In the genomic region with DNA sequence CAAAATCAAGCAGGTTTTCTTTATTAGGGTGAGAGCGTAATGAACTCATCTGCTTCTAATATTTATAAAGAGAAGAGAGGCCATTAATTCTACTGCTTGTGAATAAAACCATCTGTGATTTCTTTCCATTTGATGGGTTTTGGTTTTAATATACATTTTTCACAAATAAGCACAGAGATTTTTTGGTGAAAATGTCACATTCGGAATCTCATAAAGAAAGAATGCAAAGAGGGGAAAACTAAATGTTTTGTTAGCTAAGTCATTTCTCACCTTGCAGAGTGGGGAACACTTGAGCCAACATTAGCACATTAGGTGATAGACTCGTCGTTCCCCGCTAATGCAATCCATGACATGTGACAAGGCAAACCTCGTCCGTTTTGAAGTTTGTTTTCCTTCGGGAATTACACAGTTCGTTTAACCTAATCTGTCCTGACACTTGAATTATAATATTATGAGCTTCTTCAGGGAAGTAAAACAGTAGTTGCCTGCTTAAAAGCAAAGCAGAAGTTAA, we compare ENCODE assay signal across 8 cellular contexts.
DNase-seq lines count a peak whose midpoint lies in the region; ATAC-seq and TF ChIP-seq lines count a peak whose summit lies in the region.

No MANE protein-coding gene starts in this region.

- H3K4me3 ChIP-seq in AG10803 (ENCODE audit: low read length), result peak overlapping the region; percentile 67

- H3K36me3 ChIP-seq in ES-I3 (ENCODE audit: insufficient read depth, low read length), result no peaks in the 10 kb centered on the region

- H3K9me3 ChIP-seq in ES-I3 (ENCODE audit: control insufficient read depth, insufficient read depth, low read length), result no peaks in the 10 kb centered on the region

- H3K9ac ChIP-seq in ES-I3 (ENCODE audit: low read depth, low read length), result peak overlapping the region; percentile 8; the same call in 1 of the 2 replicates

- H3K36me3 Mint-ChIP-seq in activated naive CD8-positive, alpha-beta T cell treated with anti-CD3 and anti-CD28 coated beads, Interleukin-2, amount 50 U/mL, for 24 hours (ENCODE audit: low read depth), result no peaks in the 10 kb centered on the region
- H3K36me3 Mint-ChIP-seq in naive B cell, result no peaks in the 10 kb centered on the region

- H3K4me1 Mint-ChIP-seq in activated naive CD8-positive, alpha-beta T cell treated with anti-CD3 and anti-CD28 coated beads, Interleukin-2, amount 50 U/mL, for 24 hours, result peaks cover 39% of the 10 kb centered on the region
- peaks cover 14 to 23% (median 19%) of the 10 kb centered on the region in 3 donors for H3K4me1 Mint-ChIP-seq in naive B cell

- no peak for TF ChIP-seq CTCF in AG10803 (conservative IDR thresholded peaks at IDR 0.05; ENCODE audit: low read length)

- no peak for ATAC-seq in activated naive CD8-positive, alpha-beta T cell treated with anti-CD3 and anti-CD28 coated beads, Interleukin-2, amount 50 U/mL, for 24 hours
- ATAC-seq in naive B cell (ENCODE audit: low read depth in 2 of 2), result no peak
- no peak for ATAC-seq in GM18502 (IDR thresholded peaks at IDR 0.05; ENCODE audit: poor library complexity, unreplicated experiment)

- no peaks in the 10 kb centered on the region for H3K9me3 Mint-ChIP-seq in activated naive CD8-positive, alpha-beta T cell treated with anti-CD3 and anti-CD28 coated beads, Interleukin-2, amount 50 U/mL, for 24 hours
- H3K9me3 Mint-ChIP-seq in naive B cell, result no peaks in the 10 kb centered on the region

- DNase-seq in AG10803 (ENCODE audit: low read depth) (peak; percentile 24), naive B cell (no peak), NCI-H510A treated with DMSO at 0.1 percent for 48 hours (lab: John Stamatoyannopoulos, UW) (no peak), NCI-H345 (lab: John Stamatoyannopoulos, UW) (no peak), amniotic stem cell (lab: John Stamatoyannopoulos, UW) (no peak)
- DNase-seq in activated naive CD8-positive, alpha-beta T cell treated with anti-CD3 and anti-CD28 coated beads, Interleukin-2, amount 50 U/mL, for 24 hours, result no peak

- H3K27me3 Mint-ChIP-seq in activated naive CD8-positive, alpha-beta T cell treated with anti-CD3 and anti-CD28 coated beads, Interleukin-2, amount 50 U/mL, for 24 hours, result peaks cover 61% of the 10 kb centered on the region
- H3K27me3 Mint-ChIP-seq in naive B cell, result peaks cover 38 to 55% (median 41%) of the 10 kb centered on the region in 3 donors

- H3K4me3 Mint-ChIP-seq in activated naive CD8-positive, alpha-beta T cell treated with anti-CD3 and anti-CD28 coated beads, Interleukin-2, amount 50 U/mL, for 24 hours, result peak overlapping the region; percentile 71
- H3K4me3 Mint-ChIP-seq in naive B cell, result peak overlapping the region; percentile 79 to 94 (median 90)

- H3K4me1 ChIP-seq in ES-I3 (ENCODE audit: insufficient read depth, low read length), result peaks cover 31% of the 10 kb centered on the region

- peak overlapping the region; percentile 53 for H3K27ac Mint-ChIP-seq in activated naive CD8-positive, alpha-beta T cell treated with anti-CD3 and anti-CD28 coated beads, Interleukin-2, amount 50 U/mL, for 24 hours
- peak overlapping the region in 1 of 6 donors; percentile 33 for H3K27ac Mint-ChIP-seq in naive B cell
